8 cellular contexts compared by ENCODE assay signal in the genomic region with DNA sequence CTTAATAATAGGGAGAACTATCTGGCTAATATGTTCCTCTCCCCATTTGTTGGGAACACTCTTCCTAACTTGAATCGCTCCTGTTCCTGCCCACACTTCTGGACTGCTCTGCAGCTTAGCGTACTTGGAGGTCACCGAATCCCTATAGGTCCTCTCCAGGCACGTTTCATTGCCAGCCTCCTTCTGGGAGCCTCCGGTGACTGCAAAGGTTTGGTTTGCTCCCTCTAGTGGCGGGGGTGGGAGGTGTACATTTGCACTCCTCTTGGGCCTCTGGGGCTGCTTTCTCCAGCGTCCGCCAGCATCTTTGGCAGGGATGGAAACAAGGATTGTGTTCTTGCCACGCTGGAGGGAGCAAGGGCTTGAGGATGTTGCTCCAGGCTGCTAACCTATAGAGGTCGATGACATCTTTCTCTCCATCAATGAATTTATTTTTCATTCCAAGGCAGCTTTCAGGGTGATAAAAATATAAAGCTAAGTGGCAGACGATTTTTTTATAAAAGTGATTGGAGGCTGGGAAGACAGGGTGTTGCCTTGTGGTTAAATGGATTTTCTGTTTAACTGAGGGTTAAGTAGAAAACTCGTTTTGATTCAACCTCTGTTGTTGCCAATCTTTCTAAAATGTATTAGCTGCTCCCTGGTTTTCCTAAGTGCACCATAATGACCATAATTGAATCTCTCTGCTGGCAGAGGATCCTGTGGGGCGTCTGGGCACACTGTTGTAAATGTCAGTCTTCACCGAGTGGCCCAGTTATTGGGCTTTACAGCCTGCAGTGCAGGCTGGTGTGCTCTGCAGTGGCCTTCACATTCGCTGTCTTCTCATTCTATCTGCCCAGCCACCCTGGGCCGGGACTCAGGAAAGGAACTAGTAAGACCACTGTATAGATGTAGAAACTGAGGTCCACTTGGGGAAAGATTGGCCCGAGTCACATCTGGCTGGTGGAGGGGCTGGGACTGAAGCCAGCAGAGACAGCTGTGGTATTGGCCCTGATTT. TPM values are rescaled to one million over a fixed set of nuclear protein-coding genes. Genes with fewer than 3 reads are reported as not detected.
DNase-seq lines count a peak whose midpoint lies in the region; ATAC-seq, FAIRE-seq and TF ChIP-seq lines count a peak whose summit lies in the region.

No MANE protein-coding gene starts in this region.

- in situ Hi-C loops in astrocyte of the cerebellum (cut with HindIII; ENCODE audit: low sequenced_read_pairs): no loop called here

- DNase-seq in ELF-1 (ENCODE audit: low read depth, low spot score) (peak; percentile 86), T-helper 22 cell (ENCODE audit: low read depth) (peak; percentile 16), astrocyte of the cerebellum (ENCODE audit: low read depth) (no peak), kidney (no peak), kidney glomerular epithelial cell (lab: John Stamatoyannopoulos, UW) (no peak)
- peak; percentile 40 to 71 (median 45) for DNase-seq in stimulated activated CD4-positive, alpha-beta T cell treated with anti-CD3 and anti-CD28 coated beads, TNF-alpha, amount 100 ng/mL, for 24 hours (ENCODE audit: low read depth in 3 of 3)

- no peaks in the 10 kb centered on the region for H3K36me3 ChIP-seq in kidney (ENCODE audit: control insufficient read depth in 1 of 2, insufficient read depth in 2 of 2, low read length in 2 of 2)

- H3K4me3 ChIP-seq in astrocyte of the cerebellum (ENCODE audit: low read depth, low read length) (no peak overlapping the region), kidney (ENCODE audit: low read length in 2 of 2) (no peak overlapping the region)

- no peak overlapping the region for H3K9ac ChIP-seq in kidney (ENCODE audit: low read length in 2 of 2)

- no peak overlapping the region for H3K27ac ChIP-seq in kidney (ENCODE audit: low read depth in 2 of 2, low read length in 2 of 2)

- no peaks in the 10 kb centered on the region for H3K9me3 ChIP-seq in kidney (ENCODE audit: control insufficient read depth in 1 of 2, low read length in 2 of 2)

- peaks cover 0 to 3% of the 10 kb centered on the region in 2 donors for H3K4me1 ChIP-seq in kidney (ENCODE audit: control insufficient read depth in 1 of 2, insufficient read depth in 1 of 2, low read depth in 1 of 2, low read length in 2 of 2)

- TF ChIP-seq CTCF in LNCAP (IDR thresholded peaks at IDR 0.05): peak; percentile 68
- peak; percentile 71 for TF ChIP-seq CTCF in astrocyte of the cerebellum (IDR thresholded peaks at IDR 0.05; ENCODE audit: low read depth, low read length, missing control alignments)
- TF ChIP-seq CTCF in kidney (IDR thresholded peaks at IDR 0.05; ENCODE audit: borderline replicate concordance, extremely low read depth, insufficient read depth): peak; percentile 43

- no peak for FAIRE-seq in kidney (lab: Jason Lieb, UNC)

- intact Hi-C loops in kidney (cut with DNase I): no loop called here

- ATAC-seq in GM19397 (IDR thresholded peaks at IDR 0.05; ENCODE audit: unreplicated experiment): no peak

RNA-seq across cellular contexts. Expression of a gene that starts 48.9 kb away (rescaled TPM):
- 38.1 TPM for total RNA-seq in kidney
- polyA plus RNA-seq in kidney (ENCODE audit: insufficient read depth, low read depth, low replicate concordance): 13.8 TPM

Comparison
In these comparisons a context has a peak if more than half of its experiments do, and no peak if none do; other contexts are left out.
1. DNase-seq: peak in ELF-1 (single experiment), T-helper 22 cell (single experiment) and stimulated activated CD4-positive, alpha-beta T cell treated with anti-CD3 and anti-CD28 coated beads, TNF-alpha, amount 100 ng/mL, for 24 hours (3 of 3); none in astrocyte of the cerebellum (single experiment), kidney (single experiment) and kidney glomerular epithelial cell (single experiment).
2. Peak in every context shown above with its lines, with median percentiles within 50 percentile points of each other: CTCF ChIP-seq.